In the genomic region with DNA sequence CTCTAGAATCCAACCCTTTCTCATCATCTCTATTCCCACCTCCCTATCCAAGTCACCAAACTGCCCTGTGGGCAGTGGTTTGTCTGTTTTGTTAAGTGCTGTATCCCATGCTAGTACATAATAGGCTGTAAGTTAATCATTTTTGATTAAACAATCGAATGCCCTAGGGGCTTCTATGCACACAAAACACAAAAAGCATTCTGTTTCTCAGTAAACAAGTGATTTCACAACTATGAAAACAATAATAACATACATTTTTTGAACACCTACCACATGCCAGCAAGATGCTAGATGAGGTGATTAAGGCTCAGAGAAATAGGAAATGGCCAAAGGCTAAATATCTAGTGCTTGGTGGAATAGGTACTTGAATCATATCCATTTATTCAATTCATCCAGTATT, we compare ENCODE assay signal across 11 cellular contexts. TPM values are rescaled to one million over a fixed set of nuclear protein-coding genes. Genes with fewer than 3 reads are reported as not detected.
"Had no signal": no experiment of that assay in that cellular context is flagged by ENCODE, and none has a peak within 500 bp of the region (broad histone marks: within the 10 kb centered on the region; RNA-seq: fewer than 3 reads in every experiment).

No MANE protein-coding gene starts in this region.

- H2AFZ ChIP-seq: GM23248, GM23338 had no signal

- H3K4me3 Mint-ChIP-seq: GM23338, H9, HFFc6 had no signal

- H3K4me1 Mint-ChIP-seq: GM23338, H9 had no signal

- H3K36me3 ChIP-seq: HAP-1 had no signal

- DNase-seq: GM23248, GOT3, H7, H9, HCEC 1CT, HFFc6 had no signal

- ATAC-seq: GM23338, HCT116 had no signal

- H3K9me3 ChIP-seq: HAP-1 had no signal

- H3K27ac ChIP-seq: GM23248 had no signal

- H3K9ac ChIP-seq: GM23248 had no signal

- H3K4me1 ChIP-seq: HAP-1 had no signal

- H3K27ac Mint-ChIP-seq: GM23338, H9, HFFc6 had no signal

- H3K9me3 Mint-ChIP-seq: GM23338, H9, HFFc6 had no signal

- H3K4me3 ChIP-seq: GM23248, GM23338, HAP-1 had no signal

- H3K4me2 ChIP-seq: GM23338 had no signal

RNA-seq across cellular contexts. Expression of gene GUCA2B, which starts 5.0 kb away (rescaled TPM):
- total RNA-seq: GM23248, GM23338, H1, H4, H7, H9, HFFc6 had no signal
- polyA plus RNA-seq: GM23248, GM23338, H1 had no signal

RNA-seq across cellular contexts. Expression of gene GUCA2A, which starts 16.4 kb away (rescaled TPM):
- total RNA-seq: GM23248, GM23338, H1, H4, H7, H9, HFFc6 had no signal
- polyA plus RNA-seq: GM23248, GM23338, H1 had no signal
